Comparison of ENCODE assay signal across 8 cellular contexts in genomic region chr10:22228167-22228938, GRCh38. TPM values are rescaled to one million over a fixed set of nuclear protein-coding genes. Genes with fewer than 3 reads are reported as not detected.
DNase-seq lines count a peak whose midpoint lies in the region; ATAC-seq, FAIRE-seq and TF ChIP-seq lines count a peak whose summit lies in the region.

No MANE protein-coding gene starts in this region.

- no peak for TF ChIP-seq RAD21 in GM12878 (IDR thresholded peaks at IDR 0.05; ENCODE audit: insufficient read depth, low read depth, low read length)

- POLR2A ChIA-PET in GM12878 (lab: Charles Lee): interaction anchor here (0.6 to 2.6 kb wide), 3 partner anchors 17 to 142 kb away, joined by 3 to 11 read pairs (median 3); partner anchors contain the start of gene COMMD3

- TF ChIP-seq POLR2A in GM12878 (IDR thresholded peaks at IDR 0.05; ENCODE audit: low read depth, low read length): no peak
- TF ChIP-seq POLR2A in GM12891 (IDR thresholded peaks at IDR 0.05; ENCODE audit: low read depth, low read length): no peak

- no peaks in the 10 kb centered on the region for H4K20me1 ChIP-seq in GM12878 (ENCODE audit: control insufficient read depth, insufficient read depth)

- no TSS peak for BruUV-seq in GM12878 (replicated peaks; lab: Mats Ljungman, UMichigan)

- H3K36me3 Mint-ChIP-seq in activated naive CD4-positive, alpha-beta T cell treated with anti-CD3 and anti-CD28 coated beads, Interleukin-2, amount 50 U/mL, for 24 hours: no peaks in the 10 kb centered on the region

- no peak for ATAC-seq in GM12878
- ATAC-seq in upper lobe of right lung: no peak

- H3K4me2 ChIP-seq in GM12878 (ENCODE audit: control insufficient read depth, insufficient read depth): peak overlapping the region; percentile 77

- FAIRE-seq in GM12878 (lab: Jason Lieb, UNC) (no peak), GM12891 (lab: Jason Lieb, UNC) (no peak)

- H3K4me3 ChIP-seq in GM12878: peak overlapping the region; percentile 68; the same call in 1 of the 2 replicates
- peak overlapping the region; percentile 74 for H3K4me3 ChIP-seq in upper lobe of right lung

- CTCF ChIA-PET in GM12878 (lab: Yijun Ruan, JAX): interaction anchor here (0.6 to 2.5 kb wide), 5 partner anchors 112 to 841 kb away, joined by 3 to 8 read pairs (median 4); no protein-coding TSS in a partner anchor

- H3K9ac ChIP-seq in GM12878 (ENCODE audit: control insufficient read depth, insufficient read depth, low read length): peak overlapping the region; percentile 73

- H3K27me3 ChIP-seq in GM12878 (replicated peaks in 1 of 2; ENCODE audit: control insufficient read depth in 2 of 2, insufficient read depth in 2 of 2, low read length in 1 of 2) (no peaks in the 10 kb centered on the region; a peak in 1 of 4 replicates), upper lobe of right lung (no peaks in the 10 kb centered on the region)

- WGBS in GM12878 (ENCODE audit: insufficient coverage, insufficient replicate concordance, low lambda C conversion rate, missing lambda C conversion rate): 18% methylated on average over 9 of the region's 9 CpGs

- no peaks in the 10 kb centered on the region for H3K9me3 Mint-ChIP-seq in activated naive CD4-positive, alpha-beta T cell treated with anti-CD3 and anti-CD28 coated beads, Interleukin-2, amount 50 U/mL, for 24 hours

- H3K4me1 ChIP-seq in GM12878 (ENCODE audit: control insufficient read depth, insufficient read depth, low read length) (peaks cover 7% of the 10 kb centered on the region; the same call in 1 of the 2 replicates), upper lobe of right lung (no peaks in the 10 kb centered on the region)

- SMC1A ChIA-PET in GM12878 (lab: Charles Lee; ENCODE audit: uncharacterized antibody, unreplicated experiment): interaction anchor here (0.7 to 2.3 kb wide), 5 partner anchors 26 to 303 kb away, joined by 3 to 9 read pairs (median 3); partner anchors contain the start of gene COMMD3

- no peak for TF ChIP-seq EP300 in GM12878 (IDR thresholded peaks at IDR 0.05; ENCODE audit: borderline replicate concordance in 1 of 2, control insufficient read depth in 1 of 2, low read depth in 2 of 2, low read length in 2 of 2)

- TF ChIP-seq CTCF in GM12878 (IDR thresholded peaks at IDR 0.05 in 2 of 3, conservative IDR thresholded peaks at IDR 0.05 in 1 of 3; ENCODE audit: control insufficient read depth in 2 of 3, extremely low read depth in 1 of 3, insufficient read depth in 1 of 3, low read depth in 3 of 3, low read length in 3 of 3): no peak
- no peak for TF ChIP-seq CTCF in upper lobe of right lung (IDR thresholded peaks at IDR 0.05)

- peaks cover 22% of the 10 kb centered on the region for H3K4me1 Mint-ChIP-seq in activated naive CD4-positive, alpha-beta T cell treated with anti-CD3 and anti-CD28 coated beads, Interleukin-2, amount 50 U/mL, for 24 hours

- peak overlapping the region; percentile 88 for H3K4me3 Mint-ChIP-seq in activated naive CD4-positive, alpha-beta T cell treated with anti-CD3 and anti-CD28 coated beads, Interleukin-2, amount 50 U/mL, for 24 hours

- H3K36me3 ChIP-seq in GM12878 (ENCODE audit: control insufficient read depth in 2 of 2, insufficient read depth in 2 of 2, low read length in 1 of 2): no peaks in the 10 kb centered on the region
- no peaks in the 10 kb centered on the region for H3K36me3 ChIP-seq in upper lobe of right lung

- DNase-seq in activated naive CD4-positive, alpha-beta T cell treated with anti-CD3 and anti-CD28 coated beads, Interleukin-2, amount 50 U/mL, for 16 hours: no peak
- DNase-seq in GM12878 (ENCODE audit: low read depth, low spot score) (no peak), medulla oblongata (ENCODE audit: extremely low spot score) (peak; percentile 11), upper lobe of right lung (no peak), NCI-H69 (lab: John Stamatoyannopoulos, UW) (no peak), HCEC 1CT (no peak), GM12891 (ENCODE audit: insufficient read length, low spot score) (no peak)

- peak overlapping the region; percentile 90 for H2AFZ ChIP-seq in GM12878 (ENCODE audit: control insufficient read depth, low read depth, low read length)

- peak overlapping the region; percentile 87 for H3K27ac Mint-ChIP-seq in activated naive CD4-positive, alpha-beta T cell treated with anti-CD3 and anti-CD28 coated beads, Interleukin-2, amount 50 U/mL, for 24 hours

- no peaks in the 10 kb centered on the region for H3K79me2 ChIP-seq in GM12878 (ENCODE audit: control insufficient read depth, insufficient read depth, low read length)

- intact Hi-C loops in GM12878 (cut with micrococcal nuclease; ENCODE audit: unreplicated experiment): loop anchor here (2.0 to 5.0 kb wide), 2 partner anchors 88 to 226 kb away; partner anchors contain the start of genes COMMD3 and DNAJC1
- intact Hi-C loops in upper lobe of right lung (cut with DNase I): loop anchor here (10.0 kb wide), 1 partner anchor 214 kb away; no protein-coding TSS in a partner anchor

- H3K9me3 ChIP-seq in GM12878 (replicated peaks; ENCODE audit: control insufficient read depth, insufficient read depth, low read length): no peaks in the 10 kb centered on the region
- no peaks in the 10 kb centered on the region for H3K9me3 ChIP-seq in upper lobe of right lung

- in situ Hi-C loops in GM12878 (cut with MboI): no loop called here

- H3K27ac ChIP-seq in GM12878 (ENCODE audit: control insufficient read depth, insufficient read depth) (peak overlapping the region; percentile 24; the same call in 1 of the 2 replicates), upper lobe of right lung (peak overlapping the region; percentile 93)

- H3K27me3 Mint-ChIP-seq in activated naive CD4-positive, alpha-beta T cell treated with anti-CD3 and anti-CD28 coated beads, Interleukin-2, amount 50 U/mL, for 24 hours: peaks cover 1% of the 10 kb centered on the region

- RAD21 ChIA-PET in GM12878 (lab: Charles Lee; ENCODE audit: unreplicated experiment): interaction anchor here (0.8 to 1.9 kb wide), 5 partner anchors 83 to 761 kb away, joined by 3 to 13 read pairs (median 4); partner anchors contain the start of gene COMMD3

TF ChIP-seq in GM12878, 131 proteins besides CTCF, POLR2A, EP300 and RAD21 (continues in another document):
- TF ChIP-seq E2F8 (IDR thresholded peaks at IDR 0.05; ENCODE audit: low read depth, partially characterized antibody) (no peak), ZNF622 (IDR thresholded peaks at IDR 0.05) (no peak)

TF ChIP-seq in GM12891, 5 proteins besides CTCF, POLR2A, EP300 and RAD21:
- TF ChIP-seq POU2F2 (IDR thresholded peaks at IDR 0.05; ENCODE audit: low read depth, low read length) (no peak), POLR2AphosphoS5 (IDR thresholded peaks at IDR 0.05; ENCODE audit: low read depth, low read length) (no peak), TAF1 (IDR thresholded peaks at IDR 0.05; ENCODE audit: low read depth, low read length) (no peak), PAX5 (IDR thresholded peaks at IDR 0.05; ENCODE audit: insufficient read depth, low read length, severe bottlenecking) (no peak)

RNA-seq across cellular contexts. Expression of gene EBLN1, which starts 10.5 kb away (rescaled TPM):
- total RNA-seq in GM12878 (2013; cell fraction: nucleolus; rRNA removed): not detected in 2 replicates
- total RNA-seq in GM12878 (2014; rRNA removed) (not detected in 2 replicates), GM12878 (2014; rRNA removed; fragmentation: Illumina TruSeq; extraction: Trizol) (not detected in 2 replicates), GM12878 (2021) (not detected in 2 replicates), upper lobe of right lung (not detected)
- polyA plus RNA-seq in GM12878 (2011; ENCODE audit: low read depth): not detected
- polyA plus RNA-seq in GM12878 (2011; rRNA removed) (not detected in 2 replicates), GM12878 (2014; fragmentation: Illumina TruSeq; extraction: Trizol) (not detected in 2 replicates), GM12878 (2014; fragmentation: Nextera tagmentation; extraction: Ambion mirVana) (not detected), GM12878 (2014; rRNA removed) (not detected in 2 replicates), GM12878 (2016; fragmentation: Nextera tagmentation; extraction: Ambion mirVana) (not detected)
- not detected in 2 replicates for polyA plus RNA-seq in GM12878 (2011; cell fraction: cytosol; rRNA removed)
- polyA plus RNA-seq in GM12878 (2011; cell fraction: nucleus; rRNA removed): not detected in 2 replicates
- polyA plus RNA-seq in GM12878 (2012): not detected in 2 replicates
- not detected in 2 replicates for polyA minus RNA-seq in GM12878 (2011; rRNA and poly(A)+ RNA removed)
- not detected in 2 replicates for polyA minus RNA-seq in GM12878 (2011; cell fraction: cytosol; rRNA and poly(A)+ RNA removed)
- not detected in 2 replicates for polyA minus RNA-seq in GM12878 (2011; cell fraction: nucleus; rRNA and poly(A)+ RNA removed)
- not detected for polyA plus RNA-seq in GM12891 (2012; ENCODE audit: low read depth, missing spikeins)
